In the genomic region with DNA sequence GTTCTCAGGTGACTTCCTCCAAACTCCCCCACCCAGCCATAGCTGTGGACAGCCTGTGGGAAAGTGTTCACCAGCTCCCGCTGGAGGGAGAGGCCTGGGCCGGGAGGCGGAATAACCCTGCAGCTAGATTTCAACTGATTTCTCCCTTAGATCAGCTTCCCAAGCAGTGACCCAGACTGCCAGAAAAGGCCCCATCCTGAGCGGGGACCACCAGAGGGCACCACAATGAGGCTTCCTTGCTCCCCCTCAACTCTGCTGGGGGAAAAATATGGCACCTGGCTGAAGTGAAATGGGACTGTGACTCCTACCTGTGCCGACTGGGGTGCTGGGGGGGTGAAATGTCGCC, we compare ENCODE assay signal across 8 cellular contexts. TPM values are rescaled to one million over a fixed set of nuclear protein-coding genes. Genes with fewer than 3 reads are reported as not detected.
DNase-seq lines count a peak whose midpoint lies in the region; ATAC-seq and TF ChIP-seq lines count a peak whose summit lies in the region.

No MANE protein-coding gene starts in this region.

- peak overlapping the region; percentile 55 to 84 for H3K4me3 Mint-ChIP-seq in H9
- peak overlapping the region; percentile 91 for H3K4me3 Mint-ChIP-seq in activated T-cell treated with anti-CD3 and anti-CD28 coated beads, Interleukin-2, amount 50 U/mL, for 4 hours

- no peaks in the 10 kb centered on the region for H3K79me2 ChIP-seq in H9 (ENCODE audit: insufficient read depth, low read length)

- no peak overlapping the region; a peak in 1 of 7 replicates for H3K27ac Mint-ChIP-seq in H9

- H2BK20ac ChIP-seq in H9 (ENCODE audit: low read depth, low read length, poor library complexity, severe bottlenecking): no peak overlapping the region

- WGBS in H9 (ENCODE audit: extremely low coverage, insufficient read length, low lambda C conversion rate): no CpG with 5 or more reads among the region's 6 CpGs
- 13 to 15% methylated on average over 3 to 5 of the region's 6 CpGs for WGBS in mesodermal cell (ENCODE audit: insufficient coverage in 2 of 2), 2 experiments
- 39 to 54% (median 46%) methylated on average over 4 to 6 of the region's 6 CpGs for WGBS in adrenal gland, 4 donors

- H3K14ac ChIP-seq in H9 (ENCODE audit: insufficient read depth, low read length): no peak overlapping the region

- no peaks in the 10 kb centered on the region for H3K36me3 ChIP-seq in BE2C
- no peaks in the 10 kb centered on the region for H3K36me3 ChIP-seq in mesodermal cell (ENCODE audit: control insufficient read depth, insufficient read depth, low read length)
- no peaks in the 10 kb centered on the region for H3K36me3 ChIP-seq in adrenal gland (replicated peaks in 1 of 2)

- no peaks in the 10 kb centered on the region for H3K9me3 ChIP-seq in BE2C
- H3K9me3 ChIP-seq in H9 (ENCODE audit: control insufficient read depth, low read depth, low read length): no peaks in the 10 kb centered on the region
- no peaks in the 10 kb centered on the region for H3K9me3 ChIP-seq in mesodermal cell (ENCODE audit: control insufficient read depth, low read length)
- no peaks in the 10 kb centered on the region for H3K9me3 ChIP-seq in adrenal gland (replicated peaks in 1 of 3)

- H3K23me2 ChIP-seq in H9 (ENCODE audit: insufficient read length, low read depth, low read length, poor library complexity, severe bottlenecking): peaks cover 20% of the 10 kb centered on the region

- peaks cover 69% of the 10 kb centered on the region for H3K27me3 Mint-ChIP-seq in H9 (ENCODE audit: low read depth)
- H3K27me3 Mint-ChIP-seq in activated T-cell treated with anti-CD3 and anti-CD28 coated beads, Interleukin-2, amount 50 U/mL, for 4 hours (ENCODE audit: low read depth): peaks cover 77% of the 10 kb centered on the region

- H3K18ac ChIP-seq in H9 (ENCODE audit: insufficient read length, low read depth, low read length): no peak overlapping the region

- H3K4me3 ChIP-seq in BE2C (ENCODE audit: low read depth, low read length) (no peak overlapping the region), mesodermal cell (ENCODE audit: extremely low read depth, insufficient read depth, low read length, poor library complexity, severe bottlenecking) (peak overlapping the region; percentile 27), adrenal gland (peak overlapping the region in 1 of 4 donors; percentile 25)

- H3K27me3 ChIP-seq in BE2C: peaks cover 11% of the 10 kb centered on the region
- H3K27me3 ChIP-seq in H9 (ENCODE audit: insufficient read depth, low read length): peaks cover 36% of the 10 kb centered on the region
- peaks cover 80% of the 10 kb centered on the region for H3K27me3 ChIP-seq in adrenal gland

- no peak overlapping the region for H3T11ph ChIP-seq in H9 (ENCODE audit: low read length)

- H3K4me1 Mint-ChIP-seq in H9: peaks cover 40 to 47% of the 10 kb centered on the region in 2 experiments
- H3K4me1 Mint-ChIP-seq in activated T-cell treated with anti-CD3 and anti-CD28 coated beads, Interleukin-2, amount 50 U/mL, for 4 hours (ENCODE audit: low read depth): peaks cover 22% of the 10 kb centered on the region

- TF ChIP-seq CTCF in BE2C (IDR thresholded peaks at IDR 0.05; ENCODE audit: low read depth, low read length) (peak; percentile 47), H9 (conservative IDR thresholded peaks at IDR 0.05) (peak; percentile 75), adrenal gland (IDR thresholded peaks at IDR 0.05) (no peak)

- H3K27ac ChIP-seq in H9 (ENCODE audit: insufficient read length, low read depth, low read length): no peak overlapping the region
- no peak overlapping the region for H3K27ac ChIP-seq in mesodermal cell (ENCODE audit: low read depth, low read length, severe bottlenecking)
- no peak overlapping the region for H3K27ac ChIP-seq in adrenal gland

- H2BK5ac ChIP-seq in H9 (ENCODE audit: insufficient read length, low read length): no peak overlapping the region

- intact Hi-C loops in adrenal gland (cut with DNase I): no loop called here

- no peaks in the 10 kb centered on the region for H3K4me1 ChIP-seq in BE2C
- no peaks in the 10 kb centered on the region; the same call in 1 of the 2 replicates for H3K4me1 ChIP-seq in H9 (ENCODE audit: insufficient read depth, low read length)
- H3K4me1 ChIP-seq in mesodermal cell (ENCODE audit: control insufficient read depth, insufficient read depth, low read length, poor library complexity, severe bottlenecking): peaks cover 3% of the 10 kb centered on the region
- H3K4me1 ChIP-seq in adrenal gland (replicated peaks in 1 of 2): peaks cover 18 to 23% of the 10 kb centered on the region in 2 donors

- DNase-seq in BE2C (peak; percentile 37), H9 (peak; percentile 73), NOMO-1 treated with DMSO at 0.1 percent for 48 hours (lab: John Stamatoyannopoulos, UW; ENCODE audit: unreplicated experiment) (no peak), adrenal gland (no peak)
- peak; percentile 37 for DNase-seq in activated T-cell treated with anti-CD3 and anti-CD28 coated beads, Interleukin-2, amount 50 U/mL, for 4 hours

- no peak overlapping the region for H3K56ac ChIP-seq in H9 (ENCODE audit: insufficient read length, low read depth, low read length)

- H4K8ac ChIP-seq in H9 (replicated peaks; ENCODE audit: insufficient read length, low read depth, low read length): no peak overlapping the region

- no peak overlapping the region for H3K23ac ChIP-seq in H9 (ENCODE audit: insufficient read length, low read depth, low read length)

- no peaks in the 10 kb centered on the region for H4K20me1 ChIP-seq in H9 (ENCODE audit: control insufficient read depth, insufficient read depth, insufficient read length)

- no peak overlapping the region for H2AK5ac ChIP-seq in H9 (ENCODE audit: insufficient read length, low read length)

- ATAC-seq in activated T-cell treated with anti-CD3 and anti-CD28 coated beads, Interleukin-2, amount 50 U/mL, for 4 hours: peak; percentile 9 to 15
- ATAC-seq in HG03175 (IDR thresholded peaks at IDR 0.05; ENCODE audit: unreplicated experiment): no peak
- no peak for ATAC-seq in GM19455 (IDR thresholded peaks at IDR 0.05; ENCODE audit: unreplicated experiment)

- H3K4me2 ChIP-seq in H9 (ENCODE audit: insufficient read depth, insufficient read length, low read length): peak overlapping the region; percentile 51

- no peak overlapping the region for H2BK15ac ChIP-seq in H9 (ENCODE audit: low read depth, low read length)

- H3K36me3 Mint-ChIP-seq in H9 (ENCODE audit: insufficient read depth in 1 of 3, low read depth in 3 of 3): no peaks in the 10 kb centered on the region; a peak in 1 of 7 replicates
- no peaks in the 10 kb centered on the region for H3K36me3 Mint-ChIP-seq in activated T-cell treated with anti-CD3 and anti-CD28 coated beads, Interleukin-2, amount 50 U/mL, for 4 hours (ENCODE audit: insufficient read depth)

- H2AFZ ChIP-seq in H9 (ENCODE audit: low read length): no peak overlapping the region

- no peak overlapping the region for H2BK12ac ChIP-seq in H9 (ENCODE audit: insufficient read length, low read depth, low read length)

- H3K4ac ChIP-seq in H9 (ENCODE audit: low read depth, low read length): no peak overlapping the region

- no peak overlapping the region for H3K9ac ChIP-seq in H9 (ENCODE audit: extremely low read depth, insufficient read length, low read length)

- H3K79me1 ChIP-seq in H9 (ENCODE audit: insufficient read depth, low read depth, low read length, poor library complexity, severe bottlenecking): no peaks in the 10 kb centered on the region

- no peak overlapping the region for H4K5ac ChIP-seq in H9 (ENCODE audit: insufficient read length, low read depth, low read length)

- TF ChIP-seq POLR2A in adrenal gland (IDR thresholded peaks at IDR 0.05): no peak

- no peak overlapping the region for H4K91ac ChIP-seq in H9 (ENCODE audit: insufficient read length, low read depth, low read length)

- no peaks in the 10 kb centered on the region; a peak in 1 of 5 replicates for H3K9me3 Mint-ChIP-seq in H9
- no peaks in the 10 kb centered on the region for H3K9me3 Mint-ChIP-seq in activated T-cell treated with anti-CD3 and anti-CD28 coated beads, Interleukin-2, amount 50 U/mL, for 4 hours

- H2BK120ac ChIP-seq in H9 (ENCODE audit: low read depth, low read length, poor library complexity, severe bottlenecking): no peak overlapping the region

RNA-seq across cellular contexts. Expression of gene RHBG, which starts 50.8 kb away (rescaled TPM):
- polyA plus RNA-seq in BE2C (2012; ENCODE audit: insufficient read depth, insufficient read length, low read depth): not detected
- 1.4 and 1.5 TPM in 2 replicates for total RNA-seq in H9 (2021)
- total RNA-seq in activated T-cell treated with anti-CD3 and anti-CD28 coated beads, Interleukin-2, amount 50 U/mL, for 4 hours: not detected
- polyA plus RNA-seq in mesodermal cell (2013, experiment 1 of 2): 0.44 TPM
- 0.76 TPM for polyA plus RNA-seq in mesodermal cell (2013, experiment 2 of 2)
- 1 to 10 TPM in 2 of 8 donors, under 1 TPM in 4, not detected in 2; 0.39 to 3.0 (median 0.99) TPM for total RNA-seq in adrenal gland
- 1 to 10 TPM in 2 of 3 donors, under 1 TPM in 1; 0.16 to 1.9 (median 1.6) TPM for polyA plus RNA-seq in adrenal gland

Comparison
In these comparisons a context has a peak if more than half of its experiments do, and no peak if none do; other contexts are left out.
1. DNase-seq: peak in BE2C (single experiment), H9 (single experiment) and activated T-cell treated with anti-CD3 and anti-CD28 coated beads, Interleukin-2, amount 50 U/mL, for 4 hours (single experiment); none in NOMO-1 treated with DMSO at 0.1 percent for 48 hours (single experiment) and adrenal gland (0 of 7).
2. CTCF ChIP-seq: peak in BE2C (single experiment) and H9 (single experiment); none in adrenal gland (0 of 6).
3. ATAC-seq: peak in activated T-cell treated with anti-CD3 and anti-CD28 coated beads, Interleukin-2, amount 50 U/mL, for 4 hours (2 of 2); none in HG03175 (single experiment) and GM19455 (single experiment).